Comparison of ENCODE assay signal across 11 cellular contexts in the genomic region with DNA sequence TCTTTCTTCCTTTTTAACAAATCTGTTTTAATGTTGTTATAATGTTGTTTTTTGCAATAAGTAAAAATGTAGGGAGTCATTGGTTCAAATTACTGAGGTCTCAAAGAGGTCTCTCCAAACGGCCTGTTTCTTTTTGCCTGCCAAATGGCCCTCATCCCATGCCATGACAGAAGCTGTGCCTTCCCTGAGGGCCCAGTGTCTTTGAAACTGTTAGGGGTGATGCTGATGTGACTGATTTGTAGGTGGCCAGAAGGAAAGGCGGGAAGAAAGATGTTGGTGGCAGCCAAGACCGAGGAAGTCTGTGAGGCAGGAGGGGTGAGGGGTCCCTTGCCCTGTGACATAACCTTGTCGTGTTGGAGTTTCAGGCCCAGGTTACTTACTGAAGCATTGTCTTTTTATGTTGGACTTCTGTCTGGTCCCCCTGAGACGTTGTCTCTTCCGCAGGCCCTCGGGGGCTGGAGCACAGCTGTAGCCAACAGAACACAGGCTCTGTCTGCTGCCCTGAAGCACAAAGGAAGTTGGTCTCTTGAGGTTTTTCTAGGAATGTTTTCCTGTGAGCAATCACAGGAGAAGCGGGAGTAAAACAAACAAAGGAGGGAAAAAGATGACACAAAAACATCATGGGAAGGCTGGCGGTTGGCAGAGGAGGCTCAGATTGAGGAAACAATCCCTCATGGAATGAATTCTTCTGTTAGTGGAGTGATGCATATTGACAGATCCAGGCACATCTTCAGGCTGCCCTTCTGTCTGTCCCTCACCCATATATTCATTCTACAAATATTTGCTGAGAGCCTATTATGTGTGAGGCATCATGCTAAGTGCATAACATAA. TPM values are rescaled to one million over a fixed set of nuclear protein-coding genes. Genes with fewer than 3 reads are reported as not detected.
A peak's percentile ranks its signal among the peaks of the same experiment; 100 is the strongest.
DNase-seq lines count a peak whose midpoint lies in the region; ATAC-seq, FAIRE-seq and TF ChIP-seq lines count a peak whose summit lies in the region.
"Had no signal": no experiment of that assay in that cellular context is flagged by ENCODE, and none has a peak within 500 bp of the region (broad histone marks: within the 10 kb centered on the region; RNA-seq: fewer than 3 reads in every experiment).

No MANE protein-coding gene starts in this region.

- peaks cover 38% of the 10 kb centered on the region for H3K4me1 ChIP-seq in SJCRH30
- H3K4me1 ChIP-seq in kidney (ENCODE audit: control insufficient read depth in 1 of 2, insufficient read depth in 1 of 2, low read depth in 1 of 2, low read length in 2 of 2) = peaks cover 4 to 9% of the 10 kb centered on the region in 2 donors

- no peak overlapping the region for H3K9ac ChIP-seq in kidney (ENCODE audit: low read length in 2 of 2)

- DNase-seq in GM03348 (ENCODE audit: low spot score) (peak; percentile 67), SJCRH30 (peak; percentile 91 to 95), fibroblast of gingiva (ENCODE audit: low read depth) (peak; percentile 69), renal cortical epithelial cell (ENCODE audit: low read depth) (peak; percentile 78), NCI-H345 treated with DMSO at 0.1 percent for 48 hours (lab: John Stamatoyannopoulos, UW; ENCODE audit: unreplicated experiment) (no peak), kidney (no peak)
- DNase-seq: NCI-H1436 treated with DMSO at 0.1 percent for 48 hours; stimulated activated CD4-positive, alpha-beta T cell treated with anti-CD3 and anti-CD28 coated beads, Interleukin-2, amount 100 ng/mL, for 24 hours; uterus had no signal

- H3K9me3 ChIP-seq in SJCRH30 (replicated peaks) (peaks cover 13% of the 10 kb centered on the region), kidney (ENCODE audit: control insufficient read depth in 1 of 2, low read length in 2 of 2) (no peaks in the 10 kb centered on the region)
- H3K9me3 ChIP-seq: uterus had no signal

- TF ChIP-seq CTCF in kidney (IDR thresholded peaks at IDR 0.05; ENCODE audit: borderline replicate concordance, extremely low read depth, insufficient read depth) = no peak

- no peak for FAIRE-seq in kidney (lab: Jason Lieb, UNC)

- intact Hi-C loops in kidney (cut with DNase I) = no loop called here

- peak overlapping the region; percentile 3 for H3K4me3 ChIP-seq in SJCRH30
- no peak overlapping the region for H3K4me3 ChIP-seq in kidney (ENCODE audit: low read length in 2 of 2)
- H3K4me3 ChIP-seq: uterus had no signal

- H3K36me3 ChIP-seq in SJCRH30 = no peaks in the 10 kb centered on the region; the same call in 1 of the 2 replicates
- no peaks in the 10 kb centered on the region for H3K36me3 ChIP-seq in kidney (ENCODE audit: control insufficient read depth in 1 of 2, insufficient read depth in 2 of 2, low read length in 2 of 2)
- H3K36me3 ChIP-seq: uterus had no signal

- no peaks in the 10 kb centered on the region for H3K27me3 ChIP-seq in SJCRH30
- H3K27me3 ChIP-seq: uterus had no signal

- ATAC-seq in HG02763 (IDR thresholded peaks at IDR 0.05; ENCODE audit: unreplicated experiment) = no peak
- ATAC-seq in activated CD4-positive, CD25-positive, alpha-beta regulatory T cell treated with anti-CD3 and anti-CD28 coated beads, Interleukin-2, amount 50 U/mL, for 24 hours = no peak

- H3K27ac ChIP-seq in SJCRH30 = peak overlapping the region; percentile 82
- H3K27ac ChIP-seq in kidney (ENCODE audit: low read depth in 2 of 2, low read length in 2 of 2) = no peak overlapping the region
- H3K27ac ChIP-seq: uterus had no signal

RNA-seq across cellular contexts. Expression of a gene that starts 4.9 kb away (rescaled TPM):
- total RNA-seq in SJCRH30 (2014; rRNA removed; shearing (Covaris generic)) = 94.5 and 110 TPM in 2 replicates
- total RNA-seq in renal cortical epithelial cell (5.2 and 5.9 TPM in 2 replicates), kidney (14.6 TPM)
- 7.0 TPM for polyA plus RNA-seq in kidney (ENCODE audit: insufficient read depth, low read depth, low replicate concordance)

Comparison
In these comparisons a context has a peak if more than half of its experiments do, and no peak if none do; other contexts are left out.
1. DNase-seq: peak in GM03348 (single experiment), SJCRH30 (2 of 2), fibroblast of gingiva (single experiment) and renal cortical epithelial cell (single experiment); none in NCI-H345 treated with DMSO at 0.1 percent for 48 hours (single experiment) and kidney (single experiment).